Comparison of ENCODE assay signal across 4 cellular contexts in genomic region chr1:143947749-143948148, GRCh38. TPM values are rescaled to one million over a fixed set of nuclear protein-coding genes. Genes with fewer than 3 reads are reported as not detected.
"Had no signal": no experiment of that assay in that cellular context is flagged by ENCODE, and none has a peak within 500 bp of the region (broad histone marks: within the 10 kb centered on the region; RNA-seq: fewer than 3 reads in every experiment).

No MANE protein-coding gene starts in this region.

RNA-seq across cellular contexts. Expression of gene FAM72C, which starts 24.0 kb away (rescaled TPM):
- total RNA-seq: aorta, bronchial epithelial cell, cardiac septum, chondrocyte had no signal
